10 cellular contexts compared by ENCODE assay signal in genomic region chr12:69987453-69988102, GRCh38.
A peak's percentile ranks its signal among the peaks of the same experiment; 100 is the strongest.
DNase-seq lines count a peak whose midpoint lies in the region; ATAC-seq and TF ChIP-seq lines count a peak whose summit lies in the region.
"Had no signal": no experiment of that assay in that cellular context is flagged by ENCODE, and none has a peak within 500 bp of the region (broad histone marks: within the 10 kb centered on the region; RNA-seq: fewer than 3 reads in every experiment).

No MANE protein-coding gene starts in this region.

- no peak for TF ChIP-seq CTCF in AG09319 (IDR thresholded peaks at IDR 0.05; ENCODE audit: low read depth, low read length)
- TF ChIP-seq CTCF in esophagus muscularis mucosa (IDR thresholded peaks at IDR 0.05), result no peak

- H3K27me3 ChIP-seq in esophagus muscularis mucosa (no peaks in the 10 kb centered on the region), mucosa of rectum (ENCODE audit: control insufficient read depth in 2 of 2, insufficient read depth in 2 of 2, low read length in 2 of 2) (no peaks in the 10 kb centered on the region)

- TF ChIP-seq EP300 in esophagus muscularis mucosa (IDR thresholded peaks at IDR 0.05), result no peak

- no peak for TF ChIP-seq POLR2A in esophagus muscularis mucosa (IDR thresholded peaks at IDR 0.05; ENCODE audit: low read depth)

- 10% methylated on average over 2 of the region's 2 CpGs for WGBS in esophagus muscularis mucosa

- H3K4me3 ChIP-seq in esophagus muscularis mucosa (peak overlapping the region in 2 of 4 donors; percentile 16 to 22), mucosa of rectum (ENCODE audit: low read length in 2 of 2) (no peak overlapping the region)

- H3K36me3 ChIP-seq in esophagus muscularis mucosa (no peaks in the 10 kb centered on the region), mucosa of rectum (ENCODE audit: control insufficient read depth in 2 of 2, insufficient read depth in 2 of 2, low read length in 2 of 2) (no peaks in the 10 kb centered on the region)

- H3K27ac ChIP-seq in esophagus muscularis mucosa (replicated peaks in 1 of 4), result peak overlapping the region; percentile 19 to 72 (median 44)
- peak overlapping the region; percentile 36 to 44 for H3K27ac ChIP-seq in mucosa of rectum (ENCODE audit: low read depth in 2 of 2, low read length in 2 of 2)

- H3K9ac ChIP-seq in mucosa of rectum (ENCODE audit: low read depth in 1 of 2, low read length in 2 of 2), result no peak overlapping the region

- DNase-seq in AG09319 (ENCODE audit: extremely low read depth, low read depth), result peak; percentile 77
- DNase-seq in NCI-H69 (lab: John Stamatoyannopoulos, UW), result peak; percentile 23
- no peak for DNase-seq in esophagus muscularis mucosa (ENCODE audit: extremely low spot score)
- DNase-seq in stimulated activated CD4-positive, alpha-beta T cell treated with anti-CD3 and anti-CD28 coated beads, Interleukin-4, amount 100 ng/mL, for 24 hours, result no peak
- no peak for DNase-seq in DMS153 (lab: John Stamatoyannopoulos, UW)
- DNase-seq in SKM-1 treated with dmso at 0.1 percent for 144 hours (lab: John Stamatoyannopoulos, UW; ENCODE audit: unreplicated experiment), result no peak
- DNase-seq: activated CD4-positive, alpha-beta T cell treated with anti-CD3 and anti-CD28 coated beads for 36 hours; NCI-H1694 had no signal

- peaks cover 0 to 22% (median 21%) of the 10 kb centered on the region in 4 donors for H3K4me1 ChIP-seq in esophagus muscularis mucosa
- peaks cover 2 to 15% of the 10 kb centered on the region in 2 donors for H3K4me1 ChIP-seq in mucosa of rectum (ENCODE audit: control insufficient read depth in 2 of 2, insufficient read depth in 2 of 2, low read length in 2 of 2)

- no peak for ATAC-seq in GM21619 (IDR thresholded peaks at IDR 0.05; ENCODE audit: unreplicated experiment)
- ATAC-seq: activated CD4-positive, alpha-beta T cell treated with anti-CD3 and anti-CD28 coated beads for 36 hours had no signal

- intact Hi-C loops in esophagus muscularis mucosa (cut with DNase I), result no loop called here

- no peaks in the 10 kb centered on the region for H3K9me3 ChIP-seq in esophagus muscularis mucosa
- no peaks in the 10 kb centered on the region for H3K9me3 ChIP-seq in mucosa of rectum (ENCODE audit: control insufficient read depth in 2 of 2, low read length in 2 of 2)

Comparison
In these comparisons a context has a peak if more than half of its experiments do, and no peak if none do; other contexts are left out.
1. DNase-seq: peak in AG09319 (single experiment) and NCI-H69 (single experiment); none in esophagus muscularis mucosa (single experiment), stimulated activated CD4-positive, alpha-beta T cell treated with anti-CD3 and anti-CD28 coated beads, Interleukin-4, amount 100 ng/mL, for 24 hours (single experiment), DMS153 (single experiment) and SKM-1 treated with dmso at 0.1 percent for 144 hours (single experiment).